ENCODE assay signal across 12 cellular contexts in genomic region chr13:33230178-33230881, GRCh38. TPM values are rescaled to one million over a fixed set of nuclear protein-coding genes. Genes with fewer than 3 reads are reported as not detected.
DNase-seq lines count a peak whose midpoint lies in the region; ATAC-seq and TF ChIP-seq lines count a peak whose summit lies in the region.
"Had no signal": no experiment of that assay in that cellular context is flagged by ENCODE, and none has a peak within 500 bp of the region (broad histone marks: within the 10 kb centered on the region; RNA-seq: fewer than 3 reads in every experiment).

No MANE protein-coding gene starts in this region.

- peaks cover 3 to 4% of the 10 kb centered on the region in 2 donors for H3K36me3 Mint-ChIP-seq in activated T-cell treated with anti-CD3 and anti-CD28 coated beads, Interleukin-2, amount 50 U/mL, for 72 hours (ENCODE audit: insufficient read depth in 2 of 2)
- H3K36me3 Mint-ChIP-seq in activated T-cell treated with anti-CD3 and anti-CD28 coated beads, Interleukin-2, amount 50 U/mL, for 24 hours (ENCODE audit: low read depth), result no peaks in the 10 kb centered on the region

- no peak for TF ChIP-seq EP300 in transverse colon (IDR thresholded peaks at IDR 0.05; ENCODE audit: low read depth)

- H3K4me3 ChIP-seq in colonic mucosa (no peak overlapping the region), lung (no peak overlapping the region), transverse colon (no peak overlapping the region)

- TF ChIP-seq POLR2A in transverse colon (IDR thresholded peaks at IDR 0.05), result no peak

- no peaks in the 10 kb centered on the region for H3K36me3 ChIP-seq in colonic mucosa
- no peaks in the 10 kb centered on the region for H3K36me3 ChIP-seq in lung (ENCODE audit: control insufficient read depth in 2 of 2, insufficient read depth in 2 of 2, low read length in 2 of 2)
- no peaks in the 10 kb centered on the region for H3K36me3 ChIP-seq in transverse colon

- in situ Hi-C loops in transverse colon (cut with MboI; ENCODE audit: low pct_ligation_motif_present in 1 of 4, low pct_unique_long_range_greater_than_20kb in 1 of 4, low sequenced_read_pairs in 3 of 4), result loop anchor here in 1 of 4 donors (25.0 kb wide), 1 partner anchor 307 kb away; no protein-coding TSS in a partner anchor

- H3K9me3 ChIP-seq in colonic mucosa (no peaks in the 10 kb centered on the region), lung (ENCODE audit: control insufficient read depth in 2 of 2, insufficient read depth in 1 of 2, low read length in 1 of 2) (no peaks in the 10 kb centered on the region), transverse colon (peaks cover 6 to 9% of the 10 kb centered on the region in 2 donors)

- peak overlapping the region; percentile 69 for H3K27ac Mint-ChIP-seq in activated T-cell treated with anti-CD3 and anti-CD28 coated beads, Interleukin-2, amount 50 U/mL, for 72 hours
- no peak overlapping the region for H3K27ac Mint-ChIP-seq in activated T-cell treated with anti-CD3 and anti-CD28 coated beads, Interleukin-2, amount 50 U/mL, for 24 hours
- H3K27ac Mint-ChIP-seq: T-helper 1 cell treated with Interleukin-12 subunit alpha and Interleukin-12 subunit beta and Interleukin-4 antibody, amounts not matched to agents 30 μg/mL and 1 μg/mL, for 36 hours had no signal

- peak in 1 of 2 donors; percentile 70 for ATAC-seq in activated T-cell treated with anti-CD3 and anti-CD28 coated beads, Interleukin-2, amount 50 U/mL, for 72 hours (replicated peaks in 1 of 2)
- ATAC-seq in lung (ENCODE audit: insufficient read depth, low FRiP score), result no peak
- ATAC-seq: left lobe of liver had no signal

- peaks cover 18% of the 10 kb centered on the region for H3K27me3 Mint-ChIP-seq in activated T-cell treated with anti-CD3 and anti-CD28 coated beads, Interleukin-2, amount 50 U/mL, for 72 hours (ENCODE audit: low read depth)
- H3K27me3 Mint-ChIP-seq in activated T-cell treated with anti-CD3 and anti-CD28 coated beads, Interleukin-2, amount 50 U/mL, for 24 hours, result peaks cover 7% of the 10 kb centered on the region

- TF ChIP-seq CTCF in colonic mucosa (IDR thresholded peaks at IDR 0.05), result no peak
- TF ChIP-seq CTCF in lung (IDR thresholded peaks at IDR 0.05; ENCODE audit: control extremely low read depth, extremely low read depth), result no peak
- TF ChIP-seq CTCF in transverse colon (IDR thresholded peaks at IDR 0.05), result no peak

- H3K27me3 ChIP-seq in colonic mucosa, result no peaks in the 10 kb centered on the region
- no peaks in the 10 kb centered on the region for H3K27me3 ChIP-seq in lung (ENCODE audit: control insufficient read depth, insufficient read depth)
- H3K27me3 ChIP-seq in transverse colon, result no peaks in the 10 kb centered on the region

- WGBS in lung, 2 donors, result 56 to 73% methylated on average over 6 of the region's 6 CpGs
- 50 to 60% methylated on average over 4 to 6 of the region's 6 CpGs for WGBS in transverse colon (ENCODE audit: low coverage in 1 of 2), 2 donors

- peaks cover 3 to 8% of the 10 kb centered on the region in 2 donors for H3K9me3 Mint-ChIP-seq in activated T-cell treated with anti-CD3 and anti-CD28 coated beads, Interleukin-2, amount 50 U/mL, for 72 hours
- peaks cover 11% of the 10 kb centered on the region for H3K9me3 Mint-ChIP-seq in activated T-cell treated with anti-CD3 and anti-CD28 coated beads, Interleukin-2, amount 50 U/mL, for 24 hours

- no peak overlapping the region for H3K4me3 Mint-ChIP-seq in activated T-cell treated with anti-CD3 and anti-CD28 coated beads, Interleukin-2, amount 50 U/mL, for 72 hours
- no peak overlapping the region for H3K4me3 Mint-ChIP-seq in activated T-cell treated with anti-CD3 and anti-CD28 coated beads, Interleukin-2, amount 50 U/mL, for 24 hours
- H3K4me3 Mint-ChIP-seq: T-helper 1 cell treated with Interleukin-12 subunit alpha and Interleukin-12 subunit beta and Interleukin-4 antibody, amounts not matched to agents 30 μg/mL and 1 μg/mL, for 36 hours had no signal

- DNase-seq in activated T-cell treated with anti-CD3 and anti-CD28 coated beads, Interleukin-2, amount 50 U/mL, for 72 hours, result no peak
- no peak for DNase-seq in activated T-cell treated with anti-CD3 and anti-CD28 coated beads, Interleukin-2, amount 50 U/mL, for 24 hours
- DNase-seq in colonic mucosa (no peak), lung (ENCODE audit: low spot score) (no peak), transverse colon (no peak), middle frontal gyrus (ENCODE audit: extremely low spot score, low spot score) (no peak), posterior vena cava (ENCODE audit: low spot score) (no peak), iPS-NIHi11 (ENCODE audit: low spot score) (no peak)
- DNase-seq: cortex of kidney had no signal

- H3K4me1 ChIP-seq in colonic mucosa, result no peaks in the 10 kb centered on the region
- H3K4me1 ChIP-seq in lung (ENCODE audit: control insufficient read depth in 2 of 2, insufficient read depth in 2 of 2, low read length in 2 of 2), result peaks cover 26 to 28% of the 10 kb centered on the region in 2 donors
- peaks cover 14 to 42% (median 28%) of the 10 kb centered on the region in 4 donors for H3K4me1 ChIP-seq in transverse colon

- intact Hi-C loops in colonic mucosa (cut with DNase I), result loop anchor here (10.0 kb wide), 1 partner anchor 214 kb away; no protein-coding TSS in a partner anchor
- intact Hi-C loops in transverse colon (cut with DNase I; ENCODE audit: low total_unique reads), result no loop called here
- intact Hi-C loops in posterior vena cava (cut with DNase I), result loop anchor here in 1 of 2 donors (10.0 kb wide), 2 partner anchors 54 to 484 kb away; partner anchors contain the start of gene STARD13

- no peak overlapping the region for H3K9ac ChIP-seq in colonic mucosa (ENCODE audit: low read depth in 2 of 2, low read length in 2 of 2)
- H3K9ac ChIP-seq: KMS-11 had no signal

- H3K27ac ChIP-seq in colonic mucosa (peak overlapping the region; percentile 58), lung (ENCODE audit: low read depth in 1 of 2, low read length in 1 of 2) (peak overlapping the region; percentile 49 to 52), transverse colon (peak overlapping the region; percentile 64 to 69 (median 66))
- H3K27ac ChIP-seq: KMS-11 had no signal

- peaks cover 8% of the 10 kb centered on the region for H3K4me1 Mint-ChIP-seq in activated T-cell treated with anti-CD3 and anti-CD28 coated beads, Interleukin-2, amount 50 U/mL, for 72 hours (ENCODE audit: low read depth)
- H3K4me1 Mint-ChIP-seq in activated T-cell treated with anti-CD3 and anti-CD28 coated beads, Interleukin-2, amount 50 U/mL, for 24 hours (ENCODE audit: low read depth), result peaks cover 8% of the 10 kb centered on the region

RNA-seq across cellular contexts. Expression of gene STARD13, which starts 55.2 kb away (rescaled TPM):
- 1 to 10 TPM in 1 of 2 donors, under 1 TPM in 1; 0.50 to 1.4 TPM for total RNA-seq in activated T-cell treated with anti-CD3 and anti-CD28 coated beads, Interleukin-2, amount 50 U/mL, for 72 hours
- total RNA-seq in colonic mucosa (10 to 100 TPM; 21.3 to 30.2 TPM), lung (10 to 100 TPM; 49.5 to 91.6 TPM), transverse colon (100 to 1,000 TPM in 1 of 4 donors, 10 to 100 TPM in 3; 18.1 to 107 (median 41.5) TPM), posterior vena cava (10 to 100 TPM; 34.2 to 36.0 TPM)
- 1 to 10 TPM; 7.9 to 9.8 TPM for polyA plus RNA-seq in lung

Comparison
In these comparisons a context has a peak if more than half of its experiments do, and no peak if none do; other contexts are left out.
1. RNA of gene STARD13, which starts 55.2 kb away (total RNA-seq): 49.5 to 91.6 TPM in lung, 18.1 to 107 TPM in transverse colon, 34.2 to 36.0 TPM in posterior vena cava and 21.3 to 30.2 TPM in colonic mucosa; 0.50 to 1.4 TPM in activated T-cell treated with anti-CD3 and anti-CD28 coated beads, Interleukin-2, amount 50 U/mL, for 72 hours; every median in the first group is over 4 times any median in the second.
2. Peak in every context shown above with its lines, with median percentiles within 50 percentile points of each other: H3K27ac ChIP-seq.